In genomic region chr7:12594122-12594897, GRCh38 we compare ENCODE assay signal across 21 cellular contexts. TPM values are rescaled to one million over a fixed set of nuclear protein-coding genes. Genes with fewer than 3 reads are reported as not detected.
DNase-seq lines count a peak whose midpoint lies in the region; ATAC-seq, FAIRE-seq and TF ChIP-seq lines count a peak whose summit lies in the region.
"Had no signal": no experiment of that assay in that cellular context is flagged by ENCODE, and none has a peak within 500 bp of the region (broad histone marks: within the 10 kb centered on the region; RNA-seq: fewer than 3 reads in every experiment).

No MANE protein-coding gene starts in this region.

- H3K27me3 ChIP-seq in K562 (ENCODE audit: control insufficient read depth in 2 of 2, insufficient read depth in 2 of 2, low read length in 2 of 2) = no peaks in the 10 kb centered on the region
- no peaks in the 10 kb centered on the region for H3K27me3 ChIP-seq in trophoblast cell (ENCODE audit: insufficient read depth, low read length)

- peak; percentile 14 for ATAC-seq in K562
- ATAC-seq in HG03159 (IDR thresholded peaks at IDR 0.05; ENCODE audit: unreplicated experiment) = no peak
- ATAC-seq in GM19328 (IDR thresholded peaks at IDR 0.05; ENCODE audit: unreplicated experiment) = no peak
- ATAC-seq in HG02642 (IDR thresholded peaks at IDR 0.05; ENCODE audit: poor library complexity, unreplicated experiment) = no peak

- H2BK120ac ChIP-seq in trophoblast cell (ENCODE audit: insufficient read depth, low read length, poor library complexity) = peak overlapping the region; percentile 64

- H4K12ac ChIP-seq in trophoblast cell (ENCODE audit: low read depth, low read length) = no peak overlapping the region

- in situ Hi-C loops in K562 (cut with MboI) = no loop called here

- FAIRE-seq in K562 (lab: Jason Lieb, UNC) = peak; percentile 26
- FAIRE-seq: GM19239 had no signal

- no peaks in the 10 kb centered on the region for H3K9me3 ChIP-seq in K562 (replicated peaks; ENCODE audit: control insufficient read depth, insufficient read depth, low read depth, low read length)
- peaks cover 5% of the 10 kb centered on the region for H3K9me3 ChIP-seq in trophoblast cell (ENCODE audit: insufficient read depth, low read depth, low read length)
- H3K9me3 ChIP-seq: Caco-2 had no signal

- TF ChIP-seq EP300 in K562 (IDR thresholded peaks at IDR 0.05; ENCODE audit: low read length) = no peak

- 43% methylated on average over 19 of the region's 24 CpGs for WGBS in K562 (ENCODE audit: insufficient coverage, low coverage, missing lambda C conversion rate)
- WGBS in trophoblast cell (ENCODE audit: extremely low coverage, insufficient coverage, insufficient read length) = no CpG with 5 or more reads among the region's 24 CpGs

- no peak for TF ChIP-seq CTCF in K562 (IDR thresholded peaks at IDR 0.05 in 2 of 3, conservative IDR thresholded peaks at IDR 0.05 in 1 of 3; ENCODE audit: insufficient read depth in 2 of 3, low read depth in 1 of 3, low read length in 3 of 3)

- DNase-seq in EL (peak; percentile 9), HT1080 (ENCODE audit: low read depth) (peak; percentile 71), K562 (ENCODE audit: extremely low read depth in 1 of 4, low spot score in 3 of 4) (peak in 1 of 4 experiments; percentile 55), trophoblast cell (no peak), NCI-H526 treated with DMSO at 0.1 percent for 48 hours (lab: John Stamatoyannopoulos, UW) (no peak)
- DNase-seq: AML-193, Caco-2, DMS153, H9, KG1, MM.1S, NCI-H1105, NCI-H187, NCI-H69, RPMI8226, SIG-M5 had no signal

- H3K4me3 ChIP-seq in K562 (peak overlapping the region; percentile 8; the same call in 1 of the 2 replicates), trophoblast cell (ENCODE audit: low read depth, low read length) (no peak overlapping the region)

- peak overlapping the region; percentile 57 for H3K4me2 ChIP-seq in K562 (ENCODE audit: insufficient read depth, low read length)
- no peak overlapping the region for H3K4me2 ChIP-seq in trophoblast cell (ENCODE audit: low read length)

- H3K9ac ChIP-seq in K562 (ENCODE audit: insufficient read depth in 1 of 2, low read depth in 2 of 2, low read length in 2 of 2) (peak overlapping the region; percentile 39 to 53; a peak in 3 of 4 replicates), trophoblast cell (ENCODE audit: low read length) (no peak overlapping the region)

- BruUV-seq in K562 (replicated peaks; lab: Mats Ljungman, UMichigan) = no TSS peak

- H3K4me1 ChIP-seq in K562 (replicated peaks in 1 of 2; ENCODE audit: control insufficient read depth in 2 of 2, insufficient read depth in 2 of 2, low read length in 2 of 2) = peaks cover 4 to 14% of the 10 kb centered on the region in 2 experiments; a peak in 3 of 5 replicates
- H3K4me1 ChIP-seq in trophoblast cell (ENCODE audit: control insufficient read depth in 1 of 2, insufficient read depth in 2 of 2, low read length in 2 of 2) = no peaks in the 10 kb centered on the region

- no peak overlapping the region for H3K14ac ChIP-seq in trophoblast cell (ENCODE audit: low read length)

- H3K4ac ChIP-seq in trophoblast cell (ENCODE audit: low read depth, low read length) = no peak overlapping the region

- H4K91ac ChIP-seq in trophoblast cell (ENCODE audit: low read depth, low read length) = peak overlapping the region; percentile 52

- no peak overlapping the region for H4K8ac ChIP-seq in trophoblast cell (ENCODE audit: low read depth, low read length)

- H2AFZ ChIP-seq in K562 (ENCODE audit: low read depth, low read length) = peak overlapping the region; percentile 81
- H2AFZ ChIP-seq in trophoblast cell (ENCODE audit: insufficient read depth, low read length, poor library complexity) = no peak overlapping the region

- 0 out of 2 replicates have a peak, but pooled peaks have one; percentile 45 for TF ChIP-seq POLR2A in K562 (conservative IDR thresholded peaks at IDR 0.05)

- H2BK12ac ChIP-seq in trophoblast cell (ENCODE audit: low read length) = peak overlapping the region; percentile 23

- POLR2A ChIA-PET in K562 (lab: Yijun Ruan, JAX) = no interaction called here

- no peak overlapping the region for H2AK5ac ChIP-seq in trophoblast cell (ENCODE audit: low read length)

- peaks cover 6% of the 10 kb centered on the region; the same call in 2 of the 3 replicates for H3K36me3 ChIP-seq in K562 (ENCODE audit: control insufficient read depth, insufficient read depth, low read length)
- H3K36me3 ChIP-seq in trophoblast cell (ENCODE audit: control insufficient read depth in 1 of 2, insufficient read depth in 2 of 2, low read length in 2 of 2) = no peaks in the 10 kb centered on the region

- no peak overlapping the region for H3K23ac ChIP-seq in trophoblast cell (ENCODE audit: low read length)

- H3K79me2 ChIP-seq in K562 (ENCODE audit: control insufficient read depth, insufficient read depth, low read length) (peaks cover 34% of the 10 kb centered on the region; the same call in 2 of the 3 replicates), trophoblast cell (ENCODE audit: control insufficient read depth, insufficient read depth, low read length, poor library complexity) (no peaks in the 10 kb centered on the region)

- H4K20me1 ChIP-seq in K562 (replicated peaks; ENCODE audit: control insufficient read depth, insufficient read depth, low read length) = no peaks in the 10 kb centered on the region

- intact Hi-C loops in K562 (cut with micrococcal nuclease) = no loop called here

- no peak overlapping the region for H3K18ac ChIP-seq in trophoblast cell (ENCODE audit: low read length)

- TF ChIP-seq RAD21 in K562 (CRISPR knock-in tag; conservative IDR thresholded peaks at IDR 0.05 in 1 of 2, IDR thresholded peaks at IDR 0.05 in 1 of 2) = no peak

- H2BK5ac ChIP-seq in trophoblast cell (ENCODE audit: low read depth, low read length, poor library complexity) = peak overlapping the region; percentile 9

- CTCF ChIA-PET in K562 (lab: Yijun Ruan, JAX; ENCODE audit: low intra/inter-chr PET ratio) = no interaction called here

- H3K27ac ChIP-seq in K562 (ENCODE audit: extremely low read depth, low read depth, low read length) (peak overlapping the region; percentile 67), trophoblast cell (ENCODE audit: low read depth, low read length) (no peak overlapping the region)

- H3K9me1 ChIP-seq in K562 (ENCODE audit: control insufficient read depth, insufficient read depth, low read length) = no peaks in the 10 kb centered on the region

- no peaks in the 10 kb centered on the region for H3K79me1 ChIP-seq in trophoblast cell (ENCODE audit: low read length)

TF ChIP-seq in K562, 482 proteins besides CTCF, POLR2A, EP300 and RAD21 (continues in another document):
- TF ChIP-seq EGR1 (conservative IDR thresholded peaks at IDR 0.05) (peak; percentile 38; the same call in 1 of the 2 replicates), FOSL1 (tag; conservative IDR thresholded peaks at IDR 0.05) (peak; percentile 60), SUPT5H (IDR thresholded peaks at IDR 0.05) (0 out of 2 replicates have a peak, but pooled peaks have one; percentile 25), ARID1B (IDR thresholded peaks at IDR 0.05) (peak; percentile 37; the same call in 1 of the 2 replicates), MLLT1 (IDR thresholded peaks at IDR 0.05) (peak in 1 of 2 experiments; percentile 46; a peak in 1 of 4 replicates), NR2C1 (IDR thresholded peaks at IDR 0.05) (no peak), NR2C1 (tag; IDR thresholded peaks at IDR 0.05) (peak; percentile 52; the same call in 1 of the 2 replicates), TAF7 (tag; IDR thresholded peaks at IDR 0.05) (0 out of 2 replicates have a peak, but pooled peaks have one; percentile 13), MAFG (tag; conservative IDR thresholded peaks at IDR 0.05) (0 out of 2 replicates have a peak, but pooled peaks have one; percentile 20), SMARCA4 (IDR thresholded peaks at IDR 0.05) (0 out of 2 replicates have a peak, but pooled peaks have one; percentile 23), CSDE1 (IDR thresholded peaks at IDR 0.05) (0 out of 4 replicates have a peak, but pooled peaks of 1 of the 2 experiments have one; percentile 2), HDAC1 (IDR thresholded peaks at IDR 0.05) (peak in 1 of 2 experiments; percentile 15; a peak in 1 of 4 replicates)

RNA-seq across cellular contexts. Expression of gene SCIN, which starts 23.8 kb away (rescaled TPM):
- 0.03 TPM in 1 of 2 replicates, not detected in the other for total RNA-seq in HT1080 (2014; rRNA removed; shearing (Covaris generic))
- 1.2 and 1.4 TPM in 2 replicates for polyA plus RNA-seq in HT1080 (2015; cell fraction: cytosol; rRNA removed)
- polyA plus RNA-seq in HT1080 (2015; cell fraction: nucleus; rRNA removed) = 0.80 and 1.3 TPM in 2 replicates
- 1.1 and 8.3 TPM in 2 replicates for total RNA-seq in K562 (2011; cell fraction: chromatin; rRNA removed; ENCODE audit: low replicate concordance)
- total RNA-seq in K562 (2011; cell fraction: nucleolus; rRNA removed) = 0.33 and 1.4 TPM in 2 replicates
- 2.2 and 3.5 TPM in 2 replicates for total RNA-seq in K562 (2011; cell fraction: nucleoplasm; rRNA removed)
- total RNA-seq in K562 (2014; rRNA removed) (9.8 and 10.9 TPM in 2 replicates), K562 (2014; rRNA removed; fragmentation: Illumina TruSeq; extraction: Trizol) (14.7 and 17.2 TPM in 2 replicates), K562 (2015; rRNA removed; fragmentation: Illumina TruSeq; extraction: Trizol) (14.4 and 18.2 TPM in 2 replicates), K562 (2021) (9.7 and 10.6 TPM in 2 replicates)
- polyA plus RNA-seq in K562 (2011; rRNA removed) (0.67 and 1.0 TPM in 2 replicates), K562 (2014; fragmentation: Illumina TruSeq; extraction: Trizol) (11.4 and 12.6 TPM in 2 replicates), K562 (2014; fragmentation: Nextera tagmentation; extraction: Ambion mirVana) (10 to 100 TPM in 1 of 2 experiments, 1 to 10 TPM in 1; 4.5 to 10.4 TPM), K562 (2014; rRNA removed) (10.3 and 10.9 TPM in 2 replicates)
- 0.12 and 0.50 TPM in 2 replicates for polyA plus RNA-seq in K562 (2011; cell fraction: cytosol; rRNA removed)
- 0.17 and 0.32 TPM in 2 replicates for polyA plus RNA-seq in K562 (2011; cell fraction: nucleus; rRNA removed)
- 17.7 and 29.9 TPM in 2 replicates for polyA plus RNA-seq in K562 (2012)
- polyA minus RNA-seq in K562 (2011; rRNA and poly(A)+ RNA removed) = 0.63 and 1.0 TPM in 2 replicates
- not detected in 2 replicates for polyA minus RNA-seq in K562 (2011; cell fraction: cytosol; rRNA and poly(A)+ RNA removed)
- polyA minus RNA-seq in K562 (2011; cell fraction: nucleus; rRNA and poly(A)+ RNA removed) = 0.54 and 1.00 TPM in 2 replicates
- 3.2 and 3.5 TPM in 2 replicates for polyA plus RNA-seq in trophoblast cell (2013)
- total RNA-seq: OCI-LY7 had no signal

Comparison
In these comparisons a context has a peak if more than half of its experiments do, and no peak if none do; other contexts are left out.
1. DNase-seq: peak in EL (single experiment) and HT1080 (single experiment); none in trophoblast cell (0 of 2) and NCI-H526 treated with DMSO at 0.1 percent for 48 hours (single experiment).